In the genomic region with DNA sequence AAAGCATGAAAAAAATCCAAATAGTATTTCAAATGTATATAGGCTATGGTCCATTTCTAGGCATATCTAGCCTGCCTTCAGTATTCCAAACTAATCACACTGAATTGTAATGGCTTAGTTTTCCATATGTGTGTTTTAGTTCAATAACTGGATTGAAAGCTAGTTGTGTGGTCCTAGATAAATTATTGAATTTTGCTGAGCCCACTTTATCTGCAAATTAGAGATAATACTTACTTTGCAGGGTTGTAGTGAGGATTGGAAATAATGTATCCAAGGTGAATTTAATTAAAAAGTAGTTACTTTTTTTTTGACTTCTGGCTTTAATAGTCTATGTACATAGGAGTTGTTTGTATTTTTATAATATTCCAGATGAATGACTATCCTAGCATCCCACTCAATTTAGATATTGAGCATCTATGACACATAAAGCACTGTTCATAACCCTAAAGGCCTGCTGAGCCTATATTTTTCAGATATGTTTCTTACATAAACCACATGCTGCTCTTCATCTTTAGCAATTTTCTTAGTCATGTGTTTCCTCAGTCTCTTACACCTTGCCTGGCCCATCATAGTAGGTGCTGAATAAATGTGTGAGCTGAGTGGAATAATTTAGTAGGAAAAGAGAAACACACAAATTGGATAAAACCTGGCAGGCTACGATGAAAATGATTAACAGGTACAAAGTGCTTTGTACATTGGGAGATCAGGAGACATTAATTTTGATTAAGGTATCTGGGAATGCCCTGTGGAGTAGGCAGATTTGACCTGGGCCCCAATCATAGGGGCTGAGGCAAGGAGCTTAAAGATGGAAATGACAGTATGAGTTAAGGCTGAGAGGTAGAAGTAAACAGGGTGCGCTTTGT, we compare ENCODE assay signal across 8 cellular contexts. TPM values are rescaled to one million over a fixed set of nuclear protein-coding genes. Genes with fewer than 3 reads are reported as not detected.
DNase-seq lines count a peak whose midpoint lies in the region; ATAC-seq and TF ChIP-seq lines count a peak whose summit lies in the region.

No MANE protein-coding gene starts in this region.

- DNase-seq in activated CD4-positive, alpha-beta T cell treated with anti-CD3 and anti-CD28 coated beads for 36 hours = no peak
- DNase-seq in activated CD4-positive, alpha-beta T cell treated with anti-CD3 and anti-CD28 coated beads, Interleukin-2, amount 50 U/mL, for 1 hour = no peak
- no peak for DNase-seq in activated CD8-positive, alpha-beta T cell treated with anti-CD3 and anti-CD28 coated beads, Interleukin-2, amount 10 ng/mL, durations not matched to agents 7 days and 5 days
- DNase-seq in suprapubic skin (ENCODE audit: low spot score in 2 of 2) = no peak
- DNase-seq in NCI-H2081 (lab: John Stamatoyannopoulos, UW) = no peak

- POLR2A ChIA-PET in activated CD4-positive, alpha-beta T cell treated with anti-CD3 and anti-CD28 coated beads for 36 hours (lab: Charles Lee) = interaction anchor here (1.0 kb wide), 1 partner anchor 89 kb away, joined by 3 read pairs; no protein-coding TSS in a partner anchor
- POLR2A ChIA-PET in activated CD8-positive, alpha-beta T cell treated with anti-CD3 and anti-CD28 coated beads, Interleukin-2, amount 10 ng/mL, durations not matched to agents 7 days and 5 days (lab: Charles Lee) = interaction anchor here (1.0 to 1.6 kb wide), 4 partner anchors 14 to 157 kb away, joined by 3 to 8 read pairs (median 6); a partner anchor contains a TSS

- TF ChIP-seq EP300 in suprapubic skin (IDR thresholded peaks at IDR 0.05) = no peak

- peak overlapping the region; percentile 77 for H3K4me3 Mint-ChIP-seq in activated CD4-positive, alpha-beta T cell treated with anti-CD3 and anti-CD28 coated beads for 36 hours
- H3K4me3 Mint-ChIP-seq in activated CD8-positive, alpha-beta T cell treated with anti-CD3 and anti-CD28 coated beads, Interleukin-2, amount 10 ng/mL, durations not matched to agents 7 days and 5 days = peak overlapping the region; percentile 83

- CTCF ChIA-PET in activated CD4-positive, alpha-beta T cell treated with anti-CD3 and anti-CD28 coated beads for 36 hours (lab: Charles Lee) = interaction anchor here (0.5 to 1.0 kb wide), 2 partner anchors 158 to 168 kb away, joined by 3 read pairs; a partner anchor contains a TSS
- CTCF ChIA-PET in activated CD8-positive, alpha-beta T cell treated with anti-CD3 and anti-CD28 coated beads, Interleukin-2, amount 10 ng/mL, durations not matched to agents 7 days and 5 days (lab: Charles Lee) = interaction anchor here (1.2 to 1.8 kb wide), 4 partner anchors 12 to 181 kb away, joined by 3 to 7 read pairs (median 5); no protein-coding TSS in a partner anchor

- H3K36me3 Mint-ChIP-seq in activated CD4-positive, alpha-beta T cell treated with anti-CD3 and anti-CD28 coated beads for 36 hours (ENCODE audit: low read depth) = no peaks in the 10 kb centered on the region
- H3K36me3 Mint-ChIP-seq in activated CD8-positive, alpha-beta T cell treated with anti-CD3 and anti-CD28 coated beads, Interleukin-2, amount 10 ng/mL, durations not matched to agents 7 days and 5 days (ENCODE audit: low read depth) = peaks cover 7% of the 10 kb centered on the region

- H3K4me1 Mint-ChIP-seq in activated CD4-positive, alpha-beta T cell treated with anti-CD3 and anti-CD28 coated beads for 36 hours = peaks cover 44% of the 10 kb centered on the region
- H3K4me1 Mint-ChIP-seq in activated CD8-positive, alpha-beta T cell treated with anti-CD3 and anti-CD28 coated beads, Interleukin-2, amount 10 ng/mL, durations not matched to agents 7 days and 5 days (ENCODE audit: low read depth) = peaks cover 51% of the 10 kb centered on the region

- no peak overlapping the region for H3K27ac ChIP-seq in iPS-20b (ENCODE audit: low read length)
- peak overlapping the region; percentile 84 for H3K27ac ChIP-seq in suprapubic skin

- 66% methylated on average over 2 of the region's 2 CpGs for WGBS in suprapubic skin

- H3K9me3 ChIP-seq in iPS-20b (ENCODE audit: insufficient read depth, low read depth, low read length) (no peaks in the 10 kb centered on the region), suprapubic skin (no peaks in the 10 kb centered on the region)

- peak overlapping the region; percentile 66; the same call in 1 of the 2 replicates for H3K9ac ChIP-seq in iPS-20b (ENCODE audit: low read depth, low read length)

- H3K27ac Mint-ChIP-seq in activated CD4-positive, alpha-beta T cell treated with anti-CD3 and anti-CD28 coated beads for 36 hours = peak overlapping the region; percentile 90
- peak overlapping the region; percentile 99 for H3K27ac Mint-ChIP-seq in activated CD8-positive, alpha-beta T cell treated with anti-CD3 and anti-CD28 coated beads, Interleukin-2, amount 10 ng/mL, durations not matched to agents 7 days and 5 days

- TF ChIP-seq CTCF in suprapubic skin (IDR thresholded peaks at IDR 0.05) = no peak

- ATAC-seq in activated CD4-positive, alpha-beta T cell treated with anti-CD3 and anti-CD28 coated beads for 36 hours = peak; percentile 14
- no peak for ATAC-seq in activated CD8-positive, alpha-beta T cell treated with anti-CD3 and anti-CD28 coated beads, Interleukin-2, amount 10 ng/mL, durations not matched to agents 7 days and 5 days
- ATAC-seq in GM18861 (IDR thresholded peaks at IDR 0.05; ENCODE audit: unreplicated experiment) (no peak), GM21825 (IDR thresholded peaks at IDR 0.05; ENCODE audit: unreplicated experiment) (no peak)

- peaks cover 21% of the 10 kb centered on the region; the same call in 1 of the 2 replicates for H3K27me3 ChIP-seq in iPS-20b (ENCODE audit: insufficient read depth, low read length)
- H3K27me3 ChIP-seq in suprapubic skin = no peaks in the 10 kb centered on the region

- TF ChIP-seq POLR2A in suprapubic skin (IDR thresholded peaks at IDR 0.05) = no peak

- no peaks in the 10 kb centered on the region for H3K9me3 Mint-ChIP-seq in activated CD4-positive, alpha-beta T cell treated with anti-CD3 and anti-CD28 coated beads for 36 hours (ENCODE audit: low read depth)
- H3K9me3 Mint-ChIP-seq in activated CD8-positive, alpha-beta T cell treated with anti-CD3 and anti-CD28 coated beads, Interleukin-2, amount 10 ng/mL, durations not matched to agents 7 days and 5 days (ENCODE audit: insufficient read depth) = no peaks in the 10 kb centered on the region

- intact Hi-C loops in activated CD4-positive, alpha-beta T cell treated with anti-CD3 and anti-CD28 coated beads for 36 hours (cut with DNase I, micrococcal nuclease) = loop anchor here (2.0 to 5.0 kb wide), 4 partner anchors 93 to 1657 kb away; a partner anchor contains a TSS

- H3K4me1 ChIP-seq in iPS-20b (ENCODE audit: insufficient read depth, low read length) = peaks cover 4% of the 10 kb centered on the region; the same call in 1 of the 2 replicates
- peaks cover 32% of the 10 kb centered on the region for H3K4me1 ChIP-seq in suprapubic skin

- H3K36me3 ChIP-seq in iPS-20b (ENCODE audit: insufficient read depth, low read depth, low read length) (no peaks in the 10 kb centered on the region), suprapubic skin (no peaks in the 10 kb centered on the region)

- peak overlapping the region; percentile 91 for H3K4me3 ChIP-seq in iPS-20b (ENCODE audit: low read length)
- H3K4me3 ChIP-seq in suprapubic skin = peak overlapping the region; percentile 69

- no peaks in the 10 kb centered on the region for H3K27me3 Mint-ChIP-seq in activated CD4-positive, alpha-beta T cell treated with anti-CD3 and anti-CD28 coated beads for 36 hours
- no peaks in the 10 kb centered on the region for H3K27me3 Mint-ChIP-seq in activated CD8-positive, alpha-beta T cell treated with anti-CD3 and anti-CD28 coated beads, Interleukin-2, amount 10 ng/mL, durations not matched to agents 7 days and 5 days (ENCODE audit: low read depth)

RNA-seq across cellular contexts. Expression of a gene that starts 1.1 kb away (rescaled TPM):
- total RNA-seq in activated CD4-positive, alpha-beta T cell treated with anti-CD3 and anti-CD28 coated beads for 36 hours = 10 to 100 TPM; 17.8 to 17.9 TPM
- 10 to 100 TPM; 19.3 to 21.3 TPM for total RNA-seq in activated CD8-positive, alpha-beta T cell treated with anti-CD3 and anti-CD28 coated beads, Interleukin-2, amount 10 ng/mL, durations not matched to agents 7 days and 5 days
- total RNA-seq in suprapubic skin = 10 to 100 TPM in 1 of 4 donors, 1 to 10 TPM in 3; 4.4 to 12.0 (median 7.5) TPM
